ENCODE assay signal across 8 cellular contexts in genomic region chr17:60390223-60390622, GRCh38. TPM values are rescaled to one million over a fixed set of nuclear protein-coding genes. Genes with fewer than 3 reads are reported as not detected.
A peak's percentile ranks its signal among the peaks of the same experiment; 100 is the strongest.
DNase-seq lines count a peak whose midpoint lies in the region; ATAC-seq, FAIRE-seq and TF ChIP-seq lines count a peak whose summit lies in the region.

No MANE protein-coding gene starts in this region.

- peaks cover 43% of the 10 kb centered on the region for H3K4me1 ChIP-seq in A549
- H3K4me1 ChIP-seq in HEK293 (ENCODE audit: control insufficient read depth, insufficient read depth, low read length), result peaks cover 14% of the 10 kb centered on the region
- peaks cover 0 to 69% (median 29%) of the 10 kb centered on the region in 4 donors for H3K4me1 ChIP-seq in tibial nerve

- TF ChIP-seq EP300 in A549 (IDR thresholded peaks at IDR 0.05) (no peak), tibial nerve (IDR thresholded peaks at IDR 0.05) (peak in 1 of 2 donors; percentile 45)

- WGBS in A549 (ENCODE audit: missing lambda C conversion rate), result 78% methylated on average over 1 of the region's 1 CpG
- 0 to 8% methylated on average over 1 of the region's 1 CpG for WGBS in tibial nerve, 2 donors

- H3K4me3 ChIP-seq in A549 (peak overlapping the region; percentile 91), HEK293 (ENCODE audit: low read depth, low read length) (peak overlapping the region; percentile 88), iPS-18c (ENCODE audit: insufficient read depth, low read depth, low read length) (peak overlapping the region; percentile 92; the same call in 1 of the 2 replicates), tibial nerve (peak overlapping the region in 2 of 4 donors; percentile 73 to 83)

- H3K9me3 ChIP-seq in A549 (no peaks in the 10 kb centered on the region), HEK293 (ENCODE audit: control insufficient read depth, insufficient read depth, low read depth, low read length) (no peaks in the 10 kb centered on the region), iPS-18c (ENCODE audit: control insufficient read depth, insufficient read depth, low read length) (no peaks in the 10 kb centered on the region), tibial nerve (no peaks in the 10 kb centered on the region)

- CTCF ChIA-PET in A549 (lab: Yijun Ruan, JAX), result interaction anchor here (0.5 to 1.3 kb wide), 9 partner anchors 10 to 1048 kb away, joined by 3 to 5 read pairs (median 3); partner anchors contain the start of gene CHCT1
- CTCF ChIA-PET in HEK293 (lab: Yijun Ruan, JAX), result interaction anchor here (0.5 to 1.5 kb wide), 6 partner anchors 19 to 248 kb away, joined by 3 to 4 read pairs (median 3); no protein-coding TSS in a partner anchor

- peaks cover 53% of the 10 kb centered on the region for H3K4me1 Mint-ChIP-seq in activated T-helper 1 cell treated with anti-CD3 and anti-CD28 coated beads, Interleukin-12 subunit alpha, Interleukin-12 subunit beta, Interleukin-2, Interleukin-4 antibody, amounts not matched to agents 30 ng/mL and 10 ng/mL and 1 ng/mL, durations not matched to agents 14 hours and 24 hours and 36 hours (ENCODE audit: low read depth)

- TF ChIP-seq RAD21 in A549 (conservative IDR thresholded peaks at IDR 0.05 in 1 of 2, IDR thresholded peaks at IDR 0.05 in 1 of 2), result no peak

- DNase-seq in A549 (ENCODE audit: low read depth in 1 of 2, low spot score in 1 of 2) (no peak), tibial nerve (ENCODE audit: low spot score in 2 of 2) (no peak), NCI-H748 (lab: John Stamatoyannopoulos, UW; ENCODE audit: unreplicated experiment) (no peak)
- no peak for DNase-seq in activated T-helper 1 cell treated with anti-CD3 and anti-CD28 coated beads, Interleukin-12 subunit alpha, Interleukin-12 subunit beta, Interleukin-2, Interleukin-4 antibody, amounts not matched to agents 30 ng/mL and 10 ng/mL and 1 ng/mL, durations not matched to agents 14 hours and 24 hours and 36 hours (ENCODE audit: low spot score)

- ATAC-seq in A549 (no peak), GM21526 (IDR thresholded peaks at IDR 0.05; ENCODE audit: low FRiP score, unreplicated experiment) (no peak), HG03175 (IDR thresholded peaks at IDR 0.05; ENCODE audit: unreplicated experiment) (no peak)

- TF ChIP-seq CTCF in A549 (IDR thresholded peaks at IDR 0.05) (no peak), HEK293 (tag by site-specific recombination; IDR thresholded peaks at IDR 0.05) (no peak), tibial nerve (IDR thresholded peaks at IDR 0.05) (no peak)

- H3K4me3 Mint-ChIP-seq in activated T-helper 1 cell treated with anti-CD3 and anti-CD28 coated beads, Interleukin-12 subunit alpha, Interleukin-12 subunit beta, Interleukin-2, Interleukin-4 antibody, amounts not matched to agents 30 ng/mL and 10 ng/mL and 1 ng/mL, durations not matched to agents 14 hours and 24 hours and 36 hours, result peak overlapping the region; percentile 97

- no peaks in the 10 kb centered on the region for H3K27me3 Mint-ChIP-seq in activated T-helper 1 cell treated with anti-CD3 and anti-CD28 coated beads, Interleukin-12 subunit alpha, Interleukin-12 subunit beta, Interleukin-2, Interleukin-4 antibody, amounts not matched to agents 30 ng/mL and 10 ng/mL and 1 ng/mL, durations not matched to agents 14 hours and 24 hours and 36 hours (ENCODE audit: insufficient read depth)

- POLR2A ChIA-PET in A549 (lab: Yijun Ruan, JAX), result no interaction called here
- POLR2A ChIA-PET in HEK293 (lab: Yijun Ruan, JAX), result interaction anchor here (0.5 to 1.6 kb wide), 2 partner anchors 136 to 158 kb away, joined by 3 to 4 read pairs; partner anchors contain the start of gene APPBP2

- no peak overlapping the region for H3K27ac Mint-ChIP-seq in activated T-helper 1 cell treated with anti-CD3 and anti-CD28 coated beads, Interleukin-12 subunit alpha, Interleukin-12 subunit beta, Interleukin-2, Interleukin-4 antibody, amounts not matched to agents 30 ng/mL and 10 ng/mL and 1 ng/mL, durations not matched to agents 14 hours and 24 hours and 36 hours

- H3K27me3 ChIP-seq in tibial nerve, result no peaks in the 10 kb centered on the region

- H3K36me3 Mint-ChIP-seq in activated T-helper 1 cell treated with anti-CD3 and anti-CD28 coated beads, Interleukin-12 subunit alpha, Interleukin-12 subunit beta, Interleukin-2, Interleukin-4 antibody, amounts not matched to agents 30 ng/mL and 10 ng/mL and 1 ng/mL, durations not matched to agents 14 hours and 24 hours and 36 hours (ENCODE audit: low read depth), result peaks cover 3% of the 10 kb centered on the region

- FAIRE-seq in A549 (lab: Jason Lieb, UNC), result no peak

- intact Hi-C loops in activated T-helper 1 cell treated with anti-CD3 and anti-CD28 coated beads, Interleukin-12 subunit alpha, Interleukin-12 subunit beta, Interleukin-2, Interleukin-4 antibody, amounts not matched to agents 30 ng/mL and 10 ng/mL and 1 ng/mL, durations not matched to agents 14 hours and 24 hours and 36 hours (cut with micrococcal nuclease), result loop anchor here (5.0 to 10.0 kb wide), 5 partner anchors 315 to 1875 kb away; partner anchors contain the start of genes HEATR6, MTMR4, PRR11 and PTRH2

- TF ChIP-seq POLR2A in A549 (IDR thresholded peaks at IDR 0.05; ENCODE audit: low read length), result no peak
- no peak for TF ChIP-seq POLR2A in tibial nerve (IDR thresholded peaks at IDR 0.05)

- peak overlapping the region; percentile 75 for H3K4me2 ChIP-seq in A549

- H3K27ac ChIP-seq in A549 (no peak overlapping the region), HEK293 (ENCODE audit: extremely low read depth, low read depth, low read length) (no peak overlapping the region), tibial nerve (peak overlapping the region in 3 of 4 donors; percentile 93 to 99 (median 97))

- no peaks in the 10 kb centered on the region for H3K36me3 ChIP-seq in HEK293 (ENCODE audit: control insufficient read depth in 2 of 2, insufficient read depth in 1 of 2, low read length in 2 of 2)
- no peaks in the 10 kb centered on the region for H3K36me3 ChIP-seq in tibial nerve

- no peaks in the 10 kb centered on the region for H3K9me3 Mint-ChIP-seq in activated T-helper 1 cell treated with anti-CD3 and anti-CD28 coated beads, Interleukin-12 subunit alpha, Interleukin-12 subunit beta, Interleukin-2, Interleukin-4 antibody, amounts not matched to agents 30 ng/mL and 10 ng/mL and 1 ng/mL, durations not matched to agents 14 hours and 24 hours and 36 hours

TF ChIP-seq in A549, 52 proteins besides CTCF, POLR2A, EP300 and RAD21 (continues in another document):
- TF ChIP-seq FOSB (CRISPR knock-in tag; IDR thresholded peaks at IDR 0.05) (no peak), HOXB13 (CRISPR knock-in tag; IDR thresholded peaks at IDR 0.05; ENCODE audit: low read depth) (no peak), MAFK (IDR thresholded peaks at IDR 0.05; ENCODE audit: partially characterized antibody) (no peak), TFCP2L1 (CRISPR knock-in tag; IDR thresholded peaks at IDR 0.05) (no peak), POLR2AphosphoS2 (conservative IDR thresholded peaks at IDR 0.05; ENCODE audit: low read length) (no peak)
- TF ChIP-seq, protein P1, sequence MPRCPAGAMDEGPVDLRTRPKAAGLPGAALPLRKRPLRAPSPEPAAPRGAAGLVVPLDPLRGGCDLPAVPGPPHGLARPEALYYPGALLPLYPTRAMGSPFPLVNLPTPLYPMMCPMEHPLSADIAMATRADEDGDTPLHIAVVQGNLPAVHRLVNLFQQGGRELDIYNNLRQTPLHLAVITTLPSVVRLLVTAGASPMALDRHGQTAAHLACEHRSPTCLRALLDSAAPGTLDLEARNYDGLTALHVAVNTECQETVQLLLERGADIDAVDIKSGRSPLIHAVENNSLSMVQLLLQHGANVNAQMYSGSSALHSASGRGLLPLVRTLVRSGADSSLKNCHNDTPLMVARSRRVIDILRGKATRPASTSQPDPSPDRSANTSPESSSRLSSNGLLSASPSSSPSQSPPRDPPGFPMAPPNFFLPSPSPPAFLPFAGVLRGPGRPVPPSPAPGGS (IDR thresholded peaks at IDR 0.05), result no peak

TF ChIP-seq in HEK293, 187 proteins besides CTCF, POLR2A, EP300 and RAD21 (continues in another document):
- TF ChIP-seq BCL11A (tag by site-specific recombination; IDR thresholded peaks at IDR 0.05; ENCODE audit: low read depth) (no peak), ZNF362 (tag by site-specific recombination; IDR thresholded peaks at IDR 0.05) (no peak)

RNA-seq across cellular contexts. Expression of gene USP32, which starts 1.7 kb away (rescaled TPM):
- polyA plus RNA-seq in A549 (2011; rRNA removed), result 52.2 and 70.6 TPM in 2 replicates
- 14.0 and 14.6 TPM in 2 replicates for polyA plus RNA-seq in A549 (2012; cell fraction: cytosol; rRNA removed)
- polyA plus RNA-seq in A549 (2012; cell fraction: nucleus; rRNA removed), result 8.7 and 11.6 TPM in 2 replicates
- polyA plus RNA-seq in A549 (2017; fragmentation: RNase III; extraction: RNeasy Plus Mini Kit Qiagen cat#74134 plus additional on column Dnase treatment), result 33.5 to 35.7 TPM (median 35.4 TPM) in 3 replicates
- 51.7 and 54.5 TPM in 2 replicates for polyA minus RNA-seq in A549 (2011; rRNA and poly(A)+ RNA removed)
- total RNA-seq in activated T-helper 1 cell treated with anti-CD3 and anti-CD28 coated beads, Interleukin-12 subunit alpha, Interleukin-12 subunit beta, Interleukin-2, Interleukin-4 antibody, amounts not matched to agents 30 ng/mL and 10 ng/mL and 1 ng/mL, durations not matched to agents 14 hours and 24 hours and 36 hours, result 30.5 and 31.2 TPM in 2 replicates
- total RNA-seq in tibial nerve, result 10 to 100 TPM; 49.6 to 64.7 (median 56.5) TPM

RNA-seq across cellular contexts. Expression of gene CHCT1, which starts 32.1 kb away (rescaled TPM):
- polyA plus RNA-seq in A549 (2011; rRNA removed) (0.10 and 0.26 TPM in 2 replicates), A549 (2017; fragmentation: RNase III; extraction: RNeasy Plus Mini Kit Qiagen cat#74134 plus additional on column Dnase treatment) (0.10 TPM in 1 of 3 replicates, not detected in the others)
- polyA plus RNA-seq in A549 (2012; cell fraction: cytosol; rRNA removed), result 0.04 TPM in 1 of 2 replicates, not detected in the other
- not detected in 2 replicates for polyA plus RNA-seq in A549 (2012; cell fraction: nucleus; rRNA removed)
- polyA minus RNA-seq in A549 (2011; rRNA and poly(A)+ RNA removed), result not detected in 2 replicates
- total RNA-seq in activated T-helper 1 cell treated with anti-CD3 and anti-CD28 coated beads, Interleukin-12 subunit alpha, Interleukin-12 subunit beta, Interleukin-2, Interleukin-4 antibody, amounts not matched to agents 30 ng/mL and 10 ng/mL and 1 ng/mL, durations not matched to agents 14 hours and 24 hours and 36 hours, result not detected in 2 replicates
- total RNA-seq in tibial nerve, result not detected

Comparison
In these comparisons a context has a peak if more than half of its experiments do, and no peak if none do; other contexts are left out.
1. H3K27ac ChIP-seq: peak in tibial nerve (3 of 4); none in A549 (0 of 2) and HEK293 (single experiment).